Comparison of ENCODE assay signal across 14 cellular contexts in the genomic region with DNA sequence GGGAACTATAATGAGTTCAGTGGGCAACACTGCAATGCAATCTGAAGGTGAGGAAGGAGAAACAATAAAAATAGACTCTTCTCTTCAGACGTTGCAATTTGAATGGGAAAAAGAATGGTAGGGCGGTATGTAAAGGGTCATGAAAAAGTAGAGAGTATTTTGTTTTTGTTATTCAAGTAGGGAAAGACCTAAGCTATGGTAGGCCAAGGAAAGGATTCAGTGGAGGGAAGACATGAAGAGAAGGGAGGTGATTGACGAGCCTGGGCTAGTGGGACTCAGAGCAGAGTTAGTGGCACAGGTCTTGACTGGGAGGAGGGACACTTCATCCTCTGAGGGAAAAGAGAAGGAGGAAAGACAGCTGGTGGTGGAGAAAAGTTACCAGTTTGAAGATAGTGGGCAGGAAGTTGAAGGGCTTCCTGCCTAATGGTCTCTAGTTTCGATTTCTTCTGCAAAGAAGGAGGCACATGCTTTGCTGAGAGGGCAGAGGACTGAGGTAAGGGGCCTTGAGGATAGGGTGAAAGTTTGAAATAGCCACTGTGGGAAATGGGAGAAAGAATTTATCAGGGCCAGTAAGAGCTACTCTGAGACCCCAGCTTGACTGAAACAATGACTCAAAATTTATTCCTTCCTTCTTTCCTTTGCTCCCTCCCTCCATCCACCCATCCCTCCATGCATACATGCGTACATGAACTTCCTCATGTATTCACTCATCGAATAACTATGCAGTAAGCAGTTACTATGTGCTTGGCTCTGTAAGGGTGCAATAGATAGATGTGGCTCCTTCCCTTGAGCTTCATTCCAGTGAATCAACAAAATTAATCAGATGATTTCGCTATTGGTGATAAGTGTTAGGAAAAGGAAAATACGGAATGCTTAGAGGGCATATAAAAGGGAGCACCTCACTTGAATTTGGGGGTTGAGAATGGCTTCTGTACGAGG. TPM values are rescaled to one million over a fixed set of nuclear protein-coding genes. Genes with fewer than 3 reads are reported as not detected.
DNase-seq lines count a peak whose midpoint lies in the region; ATAC-seq and TF ChIP-seq lines count a peak whose summit lies in the region.
"Had no signal": no experiment of that assay in that cellular context is flagged by ENCODE, and none has a peak within 500 bp of the region (broad histone marks: within the 10 kb centered on the region; RNA-seq: fewer than 3 reads in every experiment).

No MANE protein-coding gene starts in this region.

- no peaks in the 10 kb centered on the region for H3K27me3 Mint-ChIP-seq in CD4-positive, alpha-beta T cell
- H3K27me3 Mint-ChIP-seq in HFFc6 (ENCODE audit: insufficient read depth): peaks cover 6% of the 10 kb centered on the region
- H3K27me3 Mint-ChIP-seq: activated T-cell treated with anti-CD3 and anti-CD28 coated beads, Interleukin-2, amount 50 U/mL, for 24 hours had no signal

- peaks cover 58% of the 10 kb centered on the region for H3K36me3 Mint-ChIP-seq in CD4-positive, alpha-beta T cell (ENCODE audit: low read depth)
- H3K36me3 Mint-ChIP-seq in HFFc6 (ENCODE audit: low read depth): no peaks in the 10 kb centered on the region

- H3K27ac ChIP-seq in CD4-positive, alpha-beta T cell (ENCODE audit: low read depth, low read length): peak overlapping the region; percentile 93
- peak overlapping the region; percentile 98 for H3K27ac ChIP-seq in OCI-LY7 (ENCODE audit: low read depth, low read length, poor library complexity, severe bottlenecking)
- peak overlapping the region; percentile 44 for H3K27ac ChIP-seq in lower lobe of right lung
- H3K27ac ChIP-seq: uterus had no signal

- no peaks in the 10 kb centered on the region for H3K9me3 Mint-ChIP-seq in CD4-positive, alpha-beta T cell
- H3K9me3 Mint-ChIP-seq in HFFc6: no peaks in the 10 kb centered on the region
- H3K9me3 Mint-ChIP-seq: activated T-cell treated with anti-CD3 and anti-CD28 coated beads, Interleukin-2, amount 50 U/mL, for 24 hours had no signal

- H3K4me2 ChIP-seq in OCI-LY7 (ENCODE audit: low read length): peak overlapping the region; percentile 92

- peak; percentile 38 for TF ChIP-seq POLR2A in GM18505 (IDR thresholded peaks at IDR 0.05; ENCODE audit: borderline replicate concordance, extremely low read depth, insufficient read depth, insufficient read length)

- no peak overlapping the region for H3K27ac Mint-ChIP-seq in CD4-positive, alpha-beta T cell
- H3K27ac Mint-ChIP-seq in HFFc6: no peak overlapping the region
- H3K27ac Mint-ChIP-seq: activated T-cell treated with anti-CD3 and anti-CD28 coated beads, Interleukin-2, amount 50 U/mL, for 24 hours had no signal

- H3K4me3 ChIP-seq in OCI-LY7 (ENCODE audit: low read depth, low read length, poor library complexity, severe bottlenecking): peak overlapping the region; percentile 77
- H3K4me3 ChIP-seq in lower lobe of right lung: peak overlapping the region; percentile 48
- H3K4me3 ChIP-seq: uterus had no signal

- H3K36me3 ChIP-seq in OCI-LY7 (ENCODE audit: insufficient read depth, low read length): peaks cover 68% of the 10 kb centered on the region
- H3K36me3 ChIP-seq in lower lobe of right lung: no peaks in the 10 kb centered on the region
- H3K36me3 ChIP-seq: uterus had no signal

- peaks cover 70% of the 10 kb centered on the region for H3K4me1 ChIP-seq in OCI-LY7 (ENCODE audit: insufficient read depth, low read length, poor library complexity, severe bottlenecking)
- H3K4me1 ChIP-seq in lower lobe of right lung: peaks cover 43% of the 10 kb centered on the region
- H3K4me1 ChIP-seq: uterus had no signal

- intact Hi-C loops in CD4-positive, alpha-beta T cell (cut with DNase I, micrococcal nuclease): loop anchor here (5.0 kb wide), 2 partner anchors 70 to 80 kb away; no protein-coding TSS in a partner anchor
- intact Hi-C loops in OCI-LY7 (cut with micrococcal nuclease; ENCODE audit: unreplicated experiment) (no loop called here), lower lobe of right lung (cut with DNase I) (no loop called here)

- no TSS peak for BruUV-seq in OCI-LY7 (replicated peaks; lab: Mats Ljungman, UMichigan)

- ATAC-seq in CD4-positive, alpha-beta T cell (ENCODE audit: poor library complexity): no peak
- no peak for ATAC-seq in GM18505 (IDR thresholded peaks at IDR 0.05; ENCODE audit: unreplicated experiment)
- peak in 1 of 2 donors; percentile 38 for ATAC-seq in lower lobe of right lung
- no peak for ATAC-seq in SK-N-SH treated with all-trans-retinoic acid at 6 μM for 48 hours
- ATAC-seq: PC-3 had no signal

- CTCF ChIA-PET in CD4-positive, alpha-beta T cell (lab: Charles Lee): interaction anchor here (0.7 to 2.2 kb wide), 7 partner anchors 18 to 141 kb away, joined by 3 to 10 read pairs (median 6); no protein-coding TSS in a partner anchor
- CTCF ChIA-PET in OCI-LY7 (lab: Charles Lee; ENCODE audit: unreplicated experiment): interaction anchor here (0.6 to 1.2 kb wide), 4 partner anchors 23 to 459 kb away, joined by 3 read pairs; a partner anchor contains a TSS

- no peak overlapping the region for H2AFZ ChIP-seq in OCI-LY7 (ENCODE audit: low read length)

- 0 out of 2 replicates have a peak, but pooled peaks cover 11% of the 10 kb centered on the region for H4K20me1 ChIP-seq in OCI-LY7 (ENCODE audit: insufficient read depth, low read length)

- no peaks in the 10 kb centered on the region for H3K9me3 ChIP-seq in CD4-positive, alpha-beta T cell (ENCODE audit: control insufficient read depth, low read length)
- H3K9me3 ChIP-seq in OCI-LY7 (ENCODE audit: low read length) (no peaks in the 10 kb centered on the region), lower lobe of right lung (no peaks in the 10 kb centered on the region)
- H3K9me3 ChIP-seq: uterus had no signal

- no peak for TF ChIP-seq CTCF in CD4-positive, alpha-beta T cell (IDR thresholded peaks at IDR 0.05)
- no peak for TF ChIP-seq CTCF in OCI-LY7 (conservative IDR thresholded peaks at IDR 0.05; ENCODE audit: low read length)
- no peak for TF ChIP-seq CTCF in lower lobe of right lung (IDR thresholded peaks at IDR 0.05)
- TF ChIP-seq CTCF in GM13976 (IDR thresholded peaks at IDR 0.05; ENCODE audit: borderline replicate concordance, control extremely low read depth, extremely low read depth, insufficient read depth, missing control alignments): no peak
- no peak for TF ChIP-seq CTCF in HFFc6 (IDR thresholded peaks at IDR 0.05)

- no peaks in the 10 kb centered on the region for H3K9me2 ChIP-seq in OCI-LY7 (ENCODE audit: insufficient read depth, low read length)

- H3K79me2 ChIP-seq in OCI-LY7 (ENCODE audit: insufficient read depth, low read depth, low read length): peaks cover 100% of the 10 kb centered on the region

- DNase-seq in CD4-positive, alpha-beta T cell: peak in 1 of 10 experiments; percentile 21
- DNase-seq in OCI-LY7 (ENCODE audit: low spot score): peak; percentile 69
- DNase-seq in lower lobe of right lung: no peak
- no peak for DNase-seq in GM13976 (ENCODE audit: low spot score)
- no peak for DNase-seq in NCI-H187 (lab: John Stamatoyannopoulos, UW)
- no peak for DNase-seq in HFFc6
- DNase-seq: activated T-cell treated with anti-CD3 and anti-CD28 coated beads, Interleukin-2, amount 50 U/mL, for 24 hours; mesenchymal stem cell; NCI-H146; PC-3; uterus had no signal

- no peaks in the 10 kb centered on the region for H3K27me3 ChIP-seq in CD4-positive, alpha-beta T cell (ENCODE audit: control insufficient read depth, insufficient read depth, low read length)
- H3K27me3 ChIP-seq in lower lobe of right lung (ENCODE audit: low read depth): no peaks in the 10 kb centered on the region
- H3K27me3 ChIP-seq: uterus had no signal

- peaks cover 9% of the 10 kb centered on the region for H3K4me1 Mint-ChIP-seq in CD4-positive, alpha-beta T cell (ENCODE audit: low read depth)
- no peaks in the 10 kb centered on the region for H3K4me1 Mint-ChIP-seq in HFFc6 (ENCODE audit: low read depth)

- in situ Hi-C loops in GM13976 (cut with MboI; ENCODE audit: low sequenced_read_pairs, unreplicated experiment): no loop called here

- POLR2A ChIA-PET in CD4-positive, alpha-beta T cell (lab: Charles Lee): interaction anchor here (0.6 to 5.4 kb wide), 17 partner anchors 9 to 200 kb away, joined by 3 to 49 read pairs (median 4); a partner anchor contains a TSS
- POLR2A ChIA-PET in OCI-LY7 (lab: Charles Lee): interaction anchor here (0.5 to 2.5 kb wide), 18 partner anchors 8 to 331 kb away, joined by 3 to 13 read pairs (median 6); no protein-coding TSS in a partner anchor

- H3K4me3 Mint-ChIP-seq in CD4-positive, alpha-beta T cell: no peak overlapping the region
- H3K4me3 Mint-ChIP-seq in HFFc6: no peak overlapping the region
- H3K4me3 Mint-ChIP-seq: activated T-cell treated with anti-CD3 and anti-CD28 coated beads, Interleukin-2, amount 50 U/mL, for 24 hours had no signal

TF ChIP-seq in SK-N-SH treated with all-trans-retinoic acid at 6 μM for 48 hours, 23 proteins besides CTCF, POLR2A, EP300 and RAD21 (continues in another document):
- TF ChIP-seq, protein P1, sequence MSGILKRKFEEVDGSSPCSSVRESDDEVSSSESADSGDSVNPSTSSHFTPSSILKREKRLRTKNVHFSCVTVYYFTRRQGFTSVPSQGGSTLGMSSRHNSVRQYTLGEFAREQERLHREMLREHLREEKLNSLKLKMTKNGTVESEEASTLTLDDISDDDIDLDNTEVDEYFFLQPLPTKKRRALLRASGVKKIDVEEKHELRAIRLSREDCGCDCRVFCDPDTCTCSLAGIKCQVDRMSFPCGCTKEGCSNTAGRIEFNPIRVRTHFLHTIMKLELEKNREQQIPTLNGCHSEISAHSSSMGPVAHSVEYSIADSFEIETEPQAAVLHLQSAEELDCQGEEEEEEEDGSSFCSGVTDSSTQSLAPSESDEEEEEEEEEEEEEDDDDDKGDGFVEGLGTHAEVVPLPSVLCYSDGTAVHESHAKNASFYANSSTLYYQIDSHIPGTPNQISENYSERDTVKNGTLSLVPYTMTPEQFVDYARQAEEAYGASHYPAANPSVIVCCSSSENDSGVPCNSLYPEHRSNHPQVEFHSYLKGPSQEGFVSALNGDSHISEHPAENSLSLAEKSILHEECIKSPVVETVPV (CRISPR knock-in tag; IDR thresholded peaks at IDR 0.05): no peak

RNA-seq across cellular contexts. Expression of a gene that starts 4.2 kb away (rescaled TPM):
- total RNA-seq in CD4-positive, alpha-beta T cell: 100 to 1,000 TPM; 387 to 395 TPM
- total RNA-seq in OCI-LY7 (2014; rRNA removed; shearing (Covaris generic)): 131 and 150 TPM in 2 replicates
- 131 and 149 TPM in 2 replicates for total RNA-seq in OCI-LY7 (2022)
- total RNA-seq in lower lobe of right lung: 26.3 TPM
- total RNA-seq in HFFc6 (2021; fragmentation: NEBNext Ultra II Directional; extraction: Animal tissue kit (Norgen Biotek cat#: 25700)): not detected
- total RNA-seq: endothelial cell of umbilical vein, PC-3 had no signal

RNA-seq across cellular contexts. Expression of a gene that starts 31.6 kb away (rescaled TPM):
- under 1 TPM; 0.69 to 0.78 TPM for total RNA-seq in CD4-positive, alpha-beta T cell
- total RNA-seq in OCI-LY7 (2014; rRNA removed; shearing (Covaris generic)): not detected in 2 replicates
- not detected in 2 replicates for total RNA-seq in OCI-LY7 (2022)
- total RNA-seq in lower lobe of right lung: 7.9 TPM
- total RNA-seq in HFFc6 (2021; fragmentation: NEBNext Ultra II Directional; extraction: Animal tissue kit (Norgen Biotek cat#: 25700)): not detected
- total RNA-seq: endothelial cell of umbilical vein had no signal

Comparison
In these comparisons a context has a peak if more than half of its experiments do, and no peak if none do; other contexts are left out.
1. H3K27ac ChIP-seq: peak in every context shown above with its lines; median percentile 98 in OCI-LY7; 93 in CD4-positive, alpha-beta T cell; 44 in lower lobe of right lung.
2. RNA of a gene that starts 4.2 kb away (total RNA-seq): 387 to 395 TPM in CD4-positive, alpha-beta T cell, 131 to 150 TPM in OCI-LY7 and 26.3 TPM in lower lobe of right lung (single experiment); not detected in HFFc6; every median in the first group is over 10 times any median in the second.
3. intact Hi-C loops: an anchor here in CD4-positive, alpha-beta T cell (5.0 kb wide); none called in OCI-LY7 and lower lobe of right lung.